8 cellular contexts compared by ENCODE assay signal in genomic region chr22:37166675-37167066, GRCh38. TPM values are rescaled to one million over a fixed set of nuclear protein-coding genes. Genes with fewer than 3 reads are reported as not detected.
DNase-seq lines count a peak whose midpoint lies in the region; ATAC-seq and TF ChIP-seq lines count a peak whose summit lies in the region.

No MANE protein-coding gene starts in this region.

- H3K9me3 ChIP-seq in MM.1S (replicated peaks; ENCODE audit: insufficient read depth, low read length) (no peaks in the 10 kb centered on the region), smooth muscle cell (replicated peaks; ENCODE audit: low read depth) (no peaks in the 10 kb centered on the region)

- H3K9ac ChIP-seq in MM.1S (ENCODE audit: low read length) (no peak overlapping the region), smooth muscle cell (ENCODE audit: low read depth) (no peak overlapping the region)

- H3K27me3 ChIP-seq in MM.1S (replicated peaks; ENCODE audit: insufficient read depth, low read length) (peaks cover 6% of the 10 kb centered on the region; the same call in 1 of the 2 replicates), smooth muscle cell (ENCODE audit: low read depth) (no peaks in the 10 kb centered on the region)

- WGBS in smooth muscle cell (ENCODE audit: low lambda C conversion rate): 22% methylated on average over 13 of the region's 13 CpGs

- H4K20me1 ChIP-seq in MM.1S (ENCODE audit: insufficient read depth, low read length) (no peaks in the 10 kb centered on the region), smooth muscle cell (ENCODE audit: low read depth) (no peaks in the 10 kb centered on the region)

- H3K4me2 ChIP-seq in MM.1S (ENCODE audit: low read depth, low read length) (peak overlapping the region; percentile 69), smooth muscle cell (peak overlapping the region; percentile 66)

- in situ Hi-C loops in astrocyte of the spinal cord (cut with HindIII; ENCODE audit: low sequenced_read_pairs): no loop called here

- peaks cover 26% of the 10 kb centered on the region for H3K4me1 ChIP-seq in MM.1S (ENCODE audit: low read length)
- no peaks in the 10 kb centered on the region for H3K4me1 ChIP-seq in smooth muscle cell (ENCODE audit: low read depth)

- peak; percentile 92 for TF ChIP-seq CTCF in MM.1S (IDR thresholded peaks at IDR 0.05; ENCODE audit: low read length)
- peak; percentile 93 for TF ChIP-seq CTCF in astrocyte of the spinal cord (IDR thresholded peaks at IDR 0.05; ENCODE audit: low read depth, low read length)
- peak; percentile 86 for TF ChIP-seq CTCF in smooth muscle cell (IDR thresholded peaks at IDR 0.05; ENCODE audit: borderline replicate concordance, insufficient read depth, poor library complexity, severe bottlenecking)

- no peaks in the 10 kb centered on the region for H3K9me2 ChIP-seq in MM.1S (replicated peaks; ENCODE audit: insufficient read depth, low read length)

- ATAC-seq in HG03159 (IDR thresholded peaks at IDR 0.05; ENCODE audit: unreplicated experiment) (no peak), GM21786 (IDR thresholded peaks at IDR 0.05; ENCODE audit: unreplicated experiment) (no peak)

- no peak overlapping the region for H3K27ac ChIP-seq in MM.1S (ENCODE audit: low read length)
- H3K27ac ChIP-seq in smooth muscle cell (ENCODE audit: low read depth): no peak overlapping the region

- peak overlapping the region; percentile 15; the same call in 1 of the 2 replicates for H3K4me3 ChIP-seq in MM.1S (ENCODE audit: low read length)
- H3K4me3 ChIP-seq in astrocyte of the spinal cord (ENCODE audit: low read depth, low read length): no peak overlapping the region
- H3K4me3 ChIP-seq in smooth muscle cell: no peak overlapping the region

- H3K79me2 ChIP-seq in MM.1S (ENCODE audit: low read length): no peaks in the 10 kb centered on the region
- no peaks in the 10 kb centered on the region for H3K79me2 ChIP-seq in smooth muscle cell (ENCODE audit: low read depth)

- H2AFZ ChIP-seq in MM.1S (ENCODE audit: low read length) (peak overlapping the region; percentile 56; the same call in 1 of the 2 replicates), smooth muscle cell (ENCODE audit: low read depth) (no peak overlapping the region)

- H3K36me3 ChIP-seq in MM.1S (replicated peaks; ENCODE audit: insufficient read depth, low read length) (no peaks in the 10 kb centered on the region), smooth muscle cell (ENCODE audit: low read depth) (no peaks in the 10 kb centered on the region)

- H3F3A ChIP-seq in MM.1S (ENCODE audit: insufficient read depth, low read length) (no peaks in the 10 kb centered on the region), smooth muscle cell (ENCODE audit: low read depth) (no peaks in the 10 kb centered on the region)

- DNase-seq in ELR (ENCODE audit: low read depth) (peak; percentile 77), MM.1S (peak; percentile 78), UCSD-AML1 (lab: John Stamatoyannopoulos, UW; ENCODE audit: unreplicated experiment) (peak; percentile 80), astrocyte of the spinal cord (ENCODE audit: low read depth, low spot score) (peak; percentile 64), iPS-NIHi11 (ENCODE audit: low spot score) (peak; percentile 92), smooth muscle cell (lab: John Stamatoyannopoulos, UW; ENCODE audit: unreplicated experiment) (peak; percentile 48)

RNA-seq across cellular contexts. Expression of gene IL2RB, which starts 17.0 kb away (rescaled TPM):
- 0.76 and 1.1 TPM in 2 replicates for total RNA-seq in smooth muscle cell
- polyA plus RNA-seq in smooth muscle cell: 3.6 and 3.8 TPM in 2 replicates

RNA-seq across cellular contexts. Expression of gene C1QTNF6, which starts 21.4 kb away (rescaled TPM):
- total RNA-seq in smooth muscle cell: 11.8 and 14.3 TPM in 2 replicates
- 26.8 and 33.6 TPM in 2 replicates for polyA plus RNA-seq in smooth muscle cell

RNA-seq across cellular contexts. Expression of gene SSTR3, which starts 45.6 kb away (rescaled TPM):
- total RNA-seq in smooth muscle cell: not detected in 2 replicates
- polyA plus RNA-seq in smooth muscle cell: not detected in 2 replicates

RNA-seq across cellular contexts. Expression of gene TMPRSS6, which starts 57.2 kb away (rescaled TPM):
- not detected in 2 replicates for total RNA-seq in smooth muscle cell
- 0.69 TPM in 1 of 2 replicates, not detected in the other for polyA plus RNA-seq in smooth muscle cell
